ENCODE assay signal across 1 cellular context in the genomic region with DNA sequence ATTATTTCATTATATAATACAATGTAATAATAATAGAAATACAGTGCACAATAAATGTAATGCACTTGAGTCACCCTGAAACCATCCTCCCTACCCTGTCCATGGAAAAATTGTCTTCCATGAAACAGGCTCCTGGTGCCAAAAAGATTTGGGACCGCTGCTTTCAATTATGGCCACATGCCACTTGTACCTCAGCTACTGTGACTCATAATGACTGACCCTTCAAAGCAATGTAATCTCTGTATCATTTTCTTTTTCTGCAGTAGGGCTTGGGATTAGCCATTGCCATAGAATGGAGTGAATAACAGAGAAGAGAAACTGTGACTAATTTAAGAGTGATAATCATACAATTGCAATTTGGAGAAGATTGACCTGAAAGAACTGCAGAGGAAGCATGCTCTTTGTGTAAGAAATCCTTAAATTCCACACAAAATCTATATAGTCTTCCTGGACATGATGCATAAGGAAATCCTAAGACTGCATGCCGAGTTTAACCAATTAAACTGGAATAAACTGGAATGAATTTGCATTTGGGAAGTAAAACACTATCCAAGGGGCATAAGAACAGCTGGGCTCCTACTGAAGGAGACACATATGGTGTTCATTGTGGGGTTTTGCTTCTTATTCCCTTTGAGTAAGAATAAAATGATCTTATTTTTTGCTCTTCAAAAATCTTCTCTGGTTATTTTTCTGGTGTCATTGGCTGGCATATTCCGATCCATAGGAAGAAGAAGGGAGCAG.
TF ChIP-seq lines count a peak whose summit lies in the region.

No MANE protein-coding gene starts in this region.

TF ChIP-seq in SK-N-SH, 30 proteins besides CTCF, POLR2A, EP300 and RAD21:
- TF ChIP-seq, protein P1, sequence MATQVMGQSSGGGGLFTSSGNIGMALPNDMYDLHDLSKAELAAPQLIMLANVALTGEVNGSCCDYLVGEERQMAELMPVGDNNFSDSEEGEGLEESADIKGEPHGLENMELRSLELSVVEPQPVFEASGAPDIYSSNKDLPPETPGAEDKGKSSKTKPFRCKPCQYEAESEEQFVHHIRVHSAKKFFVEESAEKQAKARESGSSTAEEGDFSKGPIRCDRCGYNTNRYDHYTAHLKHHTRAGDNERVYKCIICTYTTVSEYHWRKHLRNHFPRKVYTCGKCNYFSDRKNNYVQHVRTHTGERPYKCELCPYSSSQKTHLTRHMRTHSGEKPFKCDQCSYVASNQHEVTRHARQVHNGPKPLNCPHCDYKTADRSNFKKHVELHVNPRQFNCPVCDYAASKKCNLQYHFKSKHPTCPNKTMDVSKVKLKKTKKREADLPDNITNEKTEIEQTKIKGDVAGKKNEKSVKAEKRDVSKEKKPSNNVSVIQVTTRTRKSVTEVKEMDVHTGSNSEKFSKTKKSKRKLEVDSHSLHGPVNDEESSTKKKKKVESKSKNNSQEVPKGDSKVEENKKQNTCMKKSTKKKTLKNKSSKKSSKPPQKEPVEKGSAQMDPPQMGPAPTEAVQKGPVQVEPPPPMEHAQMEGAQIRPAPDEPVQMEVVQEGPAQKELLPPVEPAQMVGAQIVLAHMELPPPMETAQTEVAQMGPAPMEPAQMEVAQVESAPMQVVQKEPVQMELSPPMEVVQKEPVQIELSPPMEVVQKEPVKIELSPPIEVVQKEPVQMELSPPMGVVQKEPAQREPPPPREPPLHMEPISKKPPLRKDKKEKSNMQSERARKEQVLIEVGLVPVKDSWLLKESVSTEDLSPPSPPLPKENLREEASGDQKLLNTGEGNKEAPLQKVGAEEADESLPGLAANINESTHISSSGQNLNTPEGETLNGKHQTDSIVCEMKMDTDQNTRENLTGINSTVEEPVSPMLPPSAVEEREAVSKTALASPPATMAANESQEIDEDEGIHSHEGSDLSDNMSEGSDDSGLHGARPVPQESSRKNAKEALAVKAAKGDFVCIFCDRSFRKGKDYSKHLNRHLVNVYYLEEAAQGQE (IDR thresholded peaks at IDR 0.05; ENCODE audit: low read depth, low read length): no peak
- TF ChIP-seq POLR2AphosphoS5 (IDR thresholded peaks at IDR 0.05; ENCODE audit: low read depth, low read length) (peak; percentile 49; the same call in 1 of the 2 replicates), FOXJ3 (CRISPR knock-in tag; IDR thresholded peaks at IDR 0.05) (no peak), NFIC (IDR thresholded peaks at IDR 0.05; ENCODE audit: borderline replicate concordance) (peak; percentile 88), GATA2 (CRISPR knock-in tag; IDR thresholded peaks at IDR 0.05) (no peak), TEAD4 (IDR thresholded peaks at IDR 0.05; ENCODE audit: borderline replicate concordance, insufficient read depth) (0 out of 2 replicates have a peak, but pooled peaks have one; percentile 52), RCOR1 (IDR thresholded peaks at IDR 0.05; ENCODE audit: low read length) (no peak), YY1 (IDR thresholded peaks at IDR 0.05; ENCODE audit: low read depth) (no peak), EZH2phosphoT487 (IDR thresholded peaks at IDR 0.05; ENCODE audit: borderline replicate concordance, low read depth) (no peak), ELF1 (IDR thresholded peaks at IDR 0.05) (no peak), TCF12 (IDR thresholded peaks at IDR 0.05) (peak; percentile 97), RFX5 (IDR thresholded peaks at IDR 0.05; ENCODE audit: low read length) (no peak), CHD2 (IDR thresholded peaks at IDR 0.05; ENCODE audit: low read length, partially characterized antibody) (no peak), TAF1 (IDR thresholded peaks at IDR 0.05; ENCODE audit: borderline replicate concordance, low read depth, low read length) (no peak), NRF1 (IDR thresholded peaks at IDR 0.05; ENCODE audit: low read depth, low read length) (no peak), MEF2A (IDR thresholded peaks at IDR 0.05; ENCODE audit: borderline replicate concordance, low read depth) (peak; percentile 74; the same call in 1 of the 2 replicates), FOXM1 (IDR thresholded peaks at IDR 0.05; ENCODE audit: low read depth) (peak; percentile 36; the same call in 1 of the 2 replicates), SMC3 (IDR thresholded peaks at IDR 0.05; ENCODE audit: low read depth, low read length) (no peak), MXI1 (IDR thresholded peaks at IDR 0.05; ENCODE audit: low read depth, low read length) (no peak), JUND (IDR thresholded peaks at IDR 0.05) (peak; percentile 85), GABPA (IDR thresholded peaks at IDR 0.05; ENCODE audit: low read depth) (no peak), SIN3A (IDR thresholded peaks at IDR 0.05; ENCODE audit: borderline replicate concordance, low read depth, low read length) (no peak), FOSL2 (IDR thresholded peaks at IDR 0.05; ENCODE audit: borderline replicate concordance, low read depth) (peak; percentile 91), RXRA (IDR thresholded peaks at IDR 0.05; ENCODE audit: borderline replicate concordance, low read depth) (peak; percentile 50; the same call in 1 of the 2 replicates)
- TF ChIP-seq, protein P2, sequence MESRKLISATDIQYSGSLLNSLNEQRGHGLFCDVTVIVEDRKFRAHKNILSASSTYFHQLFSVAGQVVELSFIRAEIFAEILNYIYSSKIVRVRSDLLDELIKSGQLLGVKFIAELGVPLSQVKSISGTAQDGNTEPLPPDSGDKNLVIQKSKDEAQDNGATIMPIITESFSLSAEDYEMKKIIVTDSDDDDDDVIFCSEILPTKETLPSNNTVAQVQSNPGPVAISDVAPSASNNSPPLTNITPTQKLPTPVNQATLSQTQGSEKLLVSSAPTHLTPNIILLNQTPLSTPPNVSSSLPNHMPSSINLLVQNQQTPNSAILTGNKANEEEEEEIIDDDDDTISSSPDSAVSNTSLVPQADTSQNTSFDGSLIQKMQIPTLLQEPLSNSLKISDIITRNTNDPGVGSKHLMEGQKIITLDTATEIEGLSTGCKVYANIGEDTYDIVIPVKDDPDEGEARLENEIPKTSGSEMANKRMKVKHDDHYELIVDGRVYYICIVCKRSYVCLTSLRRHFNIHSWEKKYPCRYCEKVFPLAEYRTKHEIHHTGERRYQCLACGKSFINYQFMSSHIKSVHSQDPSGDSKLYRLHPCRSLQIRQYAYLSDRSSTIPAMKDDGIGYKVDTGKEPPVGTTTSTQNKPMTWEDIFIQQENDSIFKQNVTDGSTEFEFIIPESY (IDR thresholded peaks at IDR 0.05; ENCODE audit: borderline replicate concordance, low read depth): 0 out of 2 replicates have a peak, but pooled peaks have one; percentile 43
- TF ChIP-seq, protein P3, sequence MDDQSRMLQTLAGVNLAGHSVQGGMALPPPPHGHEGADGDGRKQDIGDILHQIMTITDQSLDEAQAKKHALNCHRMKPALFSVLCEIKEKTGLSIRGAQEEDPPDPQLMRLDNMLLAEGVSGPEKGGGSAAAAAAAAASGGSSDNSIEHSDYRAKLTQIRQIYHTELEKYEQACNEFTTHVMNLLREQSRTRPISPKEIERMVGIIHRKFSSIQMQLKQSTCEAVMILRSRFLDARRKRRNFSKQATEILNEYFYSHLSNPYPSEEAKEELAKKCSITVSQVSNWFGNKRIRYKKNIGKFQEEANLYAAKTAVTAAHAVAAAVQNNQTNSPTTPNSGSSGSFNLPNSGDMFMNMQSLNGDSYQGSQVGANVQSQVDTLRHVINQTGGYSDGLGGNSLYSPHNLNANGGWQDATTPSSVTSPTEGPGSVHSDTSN (IDR thresholded peaks at IDR 0.05): peak; percentile 74
- TF ChIP-seq, protein P4, sequence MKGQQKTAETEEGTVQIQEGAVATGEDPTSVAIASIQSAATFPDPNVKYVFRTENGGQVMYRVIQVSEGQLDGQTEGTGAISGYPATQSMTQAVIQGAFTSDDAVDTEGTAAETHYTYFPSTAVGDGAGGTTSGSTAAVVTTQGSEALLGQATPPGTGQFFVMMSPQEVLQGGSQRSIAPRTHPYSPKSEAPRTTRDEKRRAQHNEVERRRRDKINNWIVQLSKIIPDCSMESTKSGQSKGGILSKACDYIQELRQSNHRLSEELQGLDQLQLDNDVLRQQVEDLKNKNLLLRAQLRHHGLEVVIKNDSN (IDR thresholded peaks at IDR 0.05; ENCODE audit: borderline replicate concordance, low read depth): no peak
- TF ChIP-seq, protein P5, sequence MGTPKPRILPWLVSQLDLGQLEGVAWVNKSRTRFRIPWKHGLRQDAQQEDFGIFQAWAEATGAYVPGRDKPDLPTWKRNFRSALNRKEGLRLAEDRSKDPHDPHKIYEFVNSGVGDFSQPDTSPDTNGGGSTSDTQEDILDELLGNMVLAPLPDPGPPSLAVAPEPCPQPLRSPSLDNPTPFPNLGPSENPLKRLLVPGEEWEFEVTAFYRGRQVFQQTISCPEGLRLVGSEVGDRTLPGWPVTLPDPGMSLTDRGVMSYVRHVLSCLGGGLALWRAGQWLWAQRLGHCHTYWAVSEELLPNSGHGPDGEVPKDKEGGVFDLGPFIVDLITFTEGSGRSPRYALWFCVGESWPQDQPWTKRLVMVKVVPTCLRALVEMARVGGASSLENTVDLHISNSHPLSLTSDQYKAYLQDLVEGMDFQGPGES (IDR thresholded peaks at IDR 0.05; ENCODE audit: low read depth, low read length): no peak
- TF ChIP-seq, protein P6, sequence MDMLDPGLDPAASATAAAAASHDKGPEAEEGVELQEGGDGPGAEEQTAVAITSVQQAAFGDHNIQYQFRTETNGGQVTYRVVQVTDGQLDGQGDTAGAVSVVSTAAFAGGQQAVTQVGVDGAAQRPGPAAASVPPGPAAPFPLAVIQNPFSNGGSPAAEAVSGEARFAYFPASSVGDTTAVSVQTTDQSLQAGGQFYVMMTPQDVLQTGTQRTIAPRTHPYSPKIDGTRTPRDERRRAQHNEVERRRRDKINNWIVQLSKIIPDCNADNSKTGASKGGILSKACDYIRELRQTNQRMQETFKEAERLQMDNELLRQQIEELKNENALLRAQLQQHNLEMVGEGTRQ (IDR thresholded peaks at IDR 0.05; ENCODE audit: borderline replicate concordance, low read depth, low read length): no peak
- TF ChIP-seq, protein P7, sequence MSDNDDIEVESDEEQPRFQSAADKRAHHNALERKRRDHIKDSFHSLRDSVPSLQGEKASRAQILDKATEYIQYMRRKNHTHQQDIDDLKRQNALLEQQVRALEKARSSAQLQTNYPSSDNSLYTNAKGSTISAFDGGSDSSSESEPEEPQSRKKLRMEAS (IDR thresholded peaks at IDR 0.05; ENCODE audit: low read depth): no peak
